21 cellular contexts compared by ENCODE assay signal in the genomic region with DNA sequence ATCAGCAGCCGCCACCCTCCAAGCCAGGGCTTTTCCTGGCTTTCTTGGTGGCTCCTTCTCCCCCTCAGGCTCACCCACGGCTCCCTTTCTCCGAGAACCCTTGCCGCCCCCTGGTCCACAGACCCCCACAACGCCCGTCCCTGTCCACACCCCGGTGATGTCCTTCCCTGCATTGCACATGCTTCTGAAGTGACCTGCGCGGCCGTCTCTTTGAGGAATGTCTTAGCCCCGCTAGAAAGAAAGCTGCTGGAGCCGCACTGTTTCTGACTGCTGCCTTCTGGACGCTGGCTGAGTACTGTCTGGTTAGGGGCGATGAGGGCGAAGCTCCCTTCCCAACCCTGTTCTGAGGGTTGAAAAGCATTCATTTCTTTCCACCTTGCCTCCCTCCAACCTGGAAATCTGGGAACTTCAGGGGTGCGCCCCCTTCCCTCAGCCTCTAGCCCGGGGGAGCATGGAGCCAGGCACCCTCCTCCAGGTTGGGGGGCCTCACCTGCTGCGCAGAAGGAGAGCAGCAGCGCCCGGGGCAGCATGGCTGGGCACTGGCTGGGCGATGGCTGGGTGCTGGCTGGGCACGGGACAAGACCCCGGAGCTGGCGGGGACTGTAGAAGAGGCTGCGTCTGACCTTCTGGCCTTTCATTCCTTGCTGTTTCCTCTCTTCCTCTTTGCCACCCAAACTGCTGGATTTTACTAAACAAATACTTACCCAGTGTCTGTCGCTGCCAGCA. TPM values are rescaled to one million over a fixed set of nuclear protein-coding genes. Genes with fewer than 3 reads are reported as not detected.
DNase-seq lines count a peak whose midpoint lies in the region; ATAC-seq and TF ChIP-seq lines count a peak whose summit lies in the region.
"Had no signal": no experiment of that assay in that cellular context is flagged by ENCODE, and none has a peak within 500 bp of the region (broad histone marks: within the 10 kb centered on the region; RNA-seq: fewer than 3 reads in every experiment).

CLEC20A (minus strand) TSS at position 555 of the 726 bp plus-strand sequence; CDS start at position 530, 25 bp downstream.

- H3K9me3 Mint-ChIP-seq in naive B cell, result no peaks in the 10 kb centered on the region

- H3K9me3 ChIP-seq in right atrium auricular region (no peaks in the 10 kb centered on the region), right cardiac atrium (ENCODE audit: control insufficient read depth, low read length) (no peaks in the 10 kb centered on the region), lower lobe of right lung (no peaks in the 10 kb centered on the region)

- H3K27me3 ChIP-seq in right atrium auricular region, result no peaks in the 10 kb centered on the region
- no peaks in the 10 kb centered on the region for H3K27me3 ChIP-seq in right cardiac atrium (ENCODE audit: control insufficient read depth, insufficient read depth)
- no peaks in the 10 kb centered on the region for H3K27me3 ChIP-seq in H7 (ENCODE audit: control insufficient read depth, insufficient read depth, low read length)
- H3K27me3 ChIP-seq in lower lobe of right lung (ENCODE audit: low read depth), result no peaks in the 10 kb centered on the region

- WGBS in right cardiac atrium, result 97% methylated on average over 26 of the region's 26 CpGs

- H3K4me1 ChIP-seq in right atrium auricular region, result peaks cover 0 to 2% of the 10 kb centered on the region in 2 donors
- no peaks in the 10 kb centered on the region for H3K4me1 ChIP-seq in right cardiac atrium (ENCODE audit: control insufficient read depth, insufficient read depth, low read length)
- no peaks in the 10 kb centered on the region for H3K4me1 ChIP-seq in lower lobe of right lung

- peaks cover 0 to 4% (median under 1%) of the 10 kb centered on the region in 3 donors for H3K4me1 Mint-ChIP-seq in naive B cell

- H3K36me3 ChIP-seq in right atrium auricular region, result no peaks in the 10 kb centered on the region
- no peaks in the 10 kb centered on the region for H3K36me3 ChIP-seq in H7 (replicated peaks; ENCODE audit: control insufficient read depth, insufficient read depth, low read length)
- H3K36me3 ChIP-seq in lower lobe of right lung, result no peaks in the 10 kb centered on the region

- H3K36me3 Mint-ChIP-seq in naive B cell, result no peaks in the 10 kb centered on the region

- no peak within 1 kb of the TSS for H3K4me3 ChIP-seq in right atrium auricular region
- no peak within 1 kb of the TSS for H3K4me3 ChIP-seq in right cardiac atrium (ENCODE audit: low read length)
- no peak within 1 kb of the TSS for H3K4me3 ChIP-seq in H7 (ENCODE audit: insufficient read depth, low read depth, low read length)
- no peak within 1 kb of the TSS for H3K4me3 ChIP-seq in lower lobe of right lung
- H3K4me3 ChIP-seq: GM12878 had no signal

- no peak within 1 kb of the TSS for H3K27ac Mint-ChIP-seq in naive B cell

- peak; percentile 23 for DNase-seq in right atrium auricular region (ENCODE audit: low spot score)
- DNase-seq in right cardiac atrium, result no peak
- DNase-seq in H7, result peak; percentile 30
- DNase-seq in naive B cell, result no peak
- DNase-seq in sciatic nerve (ENCODE audit: low spot score), result peak; percentile 50
- no peak for DNase-seq in lower lobe of right lung
- DNase-seq in NAMALWA (ENCODE audit: low spot score), result no peak
- DNase-seq: DND-41, HCEC 1CT, IMR-90, NCI-H1105, NCI-H146, NCI-H2029 treated with DMSO at 0.1 percent for 48 hours, NCI-H226, NCI-H510A treated with DMSO at 0.1 percent for 48 hours, NCI-H748 treated with DMSO at 0.1 percent for 48 hours, SIG-M5 had no signal

- H3K4me3 Mint-ChIP-seq in naive B cell, result peak within 1 kb of the TSS in 1 of 8 donors; percentile 3

- no peak for TF ChIP-seq CTCF in right atrium auricular region (IDR thresholded peaks at IDR 0.05)
- TF ChIP-seq CTCF in lower lobe of right lung (IDR thresholded peaks at IDR 0.05), result no peak

- intact Hi-C loops in right cardiac atrium (cut with DNase I) (no loop called here), sciatic nerve (cut with DNase I) (no loop called here), lower lobe of right lung (cut with DNase I) (no loop called here)

- peaks cover 0 to 3% (median 0%) of the 10 kb centered on the region in 3 donors for H3K27me3 Mint-ChIP-seq in naive B cell

- H3K27ac ChIP-seq in right atrium auricular region, result no peak within 1 kb of the TSS
- no peak within 1 kb of the TSS for H3K27ac ChIP-seq in right cardiac atrium (ENCODE audit: low read length)
- no peak within 1 kb of the TSS for H3K27ac ChIP-seq in lower lobe of right lung
- H3K27ac ChIP-seq: KMS-11 had no signal

- no peak for ATAC-seq in right cardiac atrium
- ATAC-seq in naive B cell (ENCODE audit: low read depth in 2 of 2), result no peak
- no peak for ATAC-seq in sciatic nerve
- no peak for ATAC-seq in lower lobe of right lung
- no peak for ATAC-seq in HG03039 (IDR thresholded peaks at IDR 0.05; ENCODE audit: unreplicated experiment)
- ATAC-seq: GM12878, Panc1 had no signal

RNA-seq across cellular contexts. Expression of gene CLEC20A, which starts in this region (rescaled TPM):
- under 1 TPM in 1 of 2 donors, not detected in 1; 0.48 TPM for total RNA-seq in right atrium auricular region
- total RNA-seq in right cardiac atrium, result under 1 TPM in 1 of 4 donors, not detected in 3; 0.51 TPM
- 0.16 TPM for polyA plus RNA-seq in right cardiac atrium
- not detected in 2 replicates for total RNA-seq in H7 (2014; rRNA removed; shearing (Covaris generic))
- 10 to 100 TPM in 5 of 6 donors, 1 to 10 TPM in 1; 2.7 to 50.3 (median 21.3) TPM for polyA plus RNA-seq in naive B cell (ENCODE audit: low read depth in 6 of 6)
- 3.2 TPM for total RNA-seq in sciatic nerve
- not detected for total RNA-seq in lower lobe of right lung
- total RNA-seq: GM12878, IMR-90 had no signal
- polyA plus RNA-seq: GM12878, IMR-90 had no signal

Comparison
In these comparisons a context has a peak if more than half of its experiments do, and no peak if none do; other contexts are left out.
1. Peak in DNase-seq in right atrium auricular region; RNA of the gene not detected or under 1 TPM.
2. Peak in DNase-seq in H7; RNA of the gene not detected or under 1 TPM.